18 cellular contexts compared by ENCODE assay signal in genomic region chr16:73569266-73569665, GRCh38.
DNase-seq lines count a peak whose midpoint lies in the region; ATAC-seq, FAIRE-seq and TF ChIP-seq lines count a peak whose summit lies in the region.
"Had no signal": no experiment of that assay in that cellular context is flagged by ENCODE, and none has a peak within 500 bp of the region (broad histone marks: within the 10 kb centered on the region; RNA-seq: fewer than 3 reads in every experiment).

No MANE protein-coding gene starts in this region.

- H3K79me2 ChIP-seq in HepG2 (ENCODE audit: insufficient read depth, low read length), result no peaks in the 10 kb centered on the region
- no peaks in the 10 kb centered on the region for H3K79me2 ChIP-seq in H1 (ENCODE audit: control insufficient read depth in 1 of 2, insufficient read depth in 2 of 2, low read length in 2 of 2)

- peak overlapping the region; percentile 35; the same call in 1 of the 2 replicates for H2BK12ac ChIP-seq in H1 (ENCODE audit: low read depth, low read length)

- TF ChIP-seq CTCF in HepG2 (CRISPR knock-in tag; IDR thresholded peaks at IDR 0.05) (no peak), right lobe of liver (IDR thresholded peaks at IDR 0.05) (no peak), IMR-90 (conservative IDR thresholded peaks at IDR 0.05; ENCODE audit: low read depth, low read length) (no peak), H1 (IDR thresholded peaks at IDR 0.05; ENCODE audit: control extremely low read depth in 1 of 3, insufficient read depth in 1 of 3, low read depth in 1 of 3, low read length in 3 of 3) (no peak)

- WGBS in HepG2 (ENCODE audit: low lambda C conversion rate), result 15% methylated on average over 4 of the region's 4 CpGs
- WGBS in right lobe of liver (ENCODE audit: insufficient coverage, low coverage, low lambda C conversion rate, missing lambda C conversion rate), result 54% methylated on average over 4 of the region's 4 CpGs
- WGBS in IMR-90 (ENCODE audit: extremely low coverage in 2 of 2, insufficient read length in 1 of 2), 2 experiments, result no CpG with 5 or more reads among the region's 4 CpGs
- 95% methylated on average over 4 of the region's 4 CpGs; no CpG with 5 or more reads in 1 of the 2 experiments for WGBS in H1 (ENCODE audit: extremely low coverage in 1 of 2, insufficient coverage in 1 of 2, insufficient read length in 1 of 2, insufficient replicate concordance in 2 of 2, low coverage in 1 of 2, low lambda C conversion rate in 2 of 2, missing lambda C conversion rate in 1 of 2), 2 experiments

- H4K91ac ChIP-seq in IMR-90 (ENCODE audit: insufficient read depth, low read depth, low read length), result no peak overlapping the region
- H4K91ac ChIP-seq in H1 (replicated peaks; ENCODE audit: insufficient read length, low read length), result no peak overlapping the region

- H4K5ac ChIP-seq in IMR-90 (ENCODE audit: low read depth, low read length) (no peak overlapping the region), H1 (ENCODE audit: insufficient read length, low read depth, low read length) (no peak overlapping the region)

- H3K27ac ChIP-seq in HepG2 (ENCODE audit: extremely low read length, insufficient read depth, low read length) (no peak overlapping the region), right lobe of liver (no peak overlapping the region), IMR-90 (ENCODE audit: insufficient read depth, low read length) (no peak overlapping the region), H1 (ENCODE audit: low read depth, low read length) (no peak overlapping the region)
- H3K27ac ChIP-seq: BLaER1 treated with 17β-estradiol and CSF1 and Interleukin-3, amounts not matched to agents 10 nM and 100 nM had no signal

- H2BK120ac ChIP-seq in IMR-90 (ENCODE audit: low read depth, low read length) (no peak overlapping the region), H1 (replicated peaks; ENCODE audit: low read depth, low read length) (no peak overlapping the region)

- no peak overlapping the region for H3K4me3 ChIP-seq in HepG2 (replicated peaks in 1 of 3; ENCODE audit: insufficient read depth in 1 of 3, low read depth in 2 of 3, low read length in 3 of 3)
- H3K4me3 ChIP-seq in right lobe of liver, result no peak overlapping the region
- no peak overlapping the region for H3K4me3 ChIP-seq in IMR-90 (ENCODE audit: insufficient read depth, low read depth, low read length)
- H3K4me3 ChIP-seq in H1 (ENCODE audit: extremely low read depth in 1 of 4, insufficient read depth in 2 of 4, low read depth in 3 of 4, low read length in 4 of 4), result no peak overlapping the region
- H3K4me3 ChIP-seq: BLaER1 treated with 17β-estradiol and CSF1 and Interleukin-3, amounts not matched to agents 10 nM and 100 nM; GM12878 had no signal

- POLR2A ChIA-PET in HepG2 (lab: Yijun Ruan, JAX), result no interaction called here
- POLR2A ChIA-PET in IMR-90 (lab: Charles Lee; ENCODE audit: unreplicated experiment), result no interaction called here
- POLR2A ChIA-PET in H1 (lab: Charles Lee; ENCODE audit: partially characterized antibody), result no interaction called here

- no peak for TF ChIP-seq EP300 in HepG2 (IDR thresholded peaks at IDR 0.05; ENCODE audit: low read depth in 2 of 2, low read length in 2 of 2)
- TF ChIP-seq EP300 in HepG2 (CRISPR knock-in tag; IDR thresholded peaks at IDR 0.05; ENCODE audit: borderline replicate concordance), result no peak
- TF ChIP-seq EP300 in H1 (IDR thresholded peaks at IDR 0.05; ENCODE audit: borderline replicate concordance in 1 of 2, low read depth in 2 of 2, low read length in 2 of 2), result no peak

- H3K4ac ChIP-seq in IMR-90 (ENCODE audit: low read depth, low read length) (no peak overlapping the region), H1 (replicated peaks; ENCODE audit: insufficient read length, low read depth, low read length) (no peak overlapping the region)

- H3K79me1 ChIP-seq in IMR-90 (ENCODE audit: low read depth in 1 of 2, low read length in 2 of 2) (no peaks in the 10 kb centered on the region), H1 (ENCODE audit: low read depth, low read length) (no peaks in the 10 kb centered on the region)

- CTCF ChIA-PET in HepG2 (lab: Yijun Ruan, JAX; ENCODE audit: low intra/inter-chr PET ratio, low total read pairs) (no interaction called here), IMR-90 (lab: Yijun Ruan, JAX) (no interaction called here), H1 (lab: Charles Lee; ENCODE audit: partially characterized antibody) (interaction anchor here (0.7 to 1.3 kb wide), 8 partner anchors 8 to 706 kb away, joined by 3 to 4 read pairs (median 3); no protein-coding TSS in a partner anchor)

- no peak overlapping the region for H2AFZ ChIP-seq in HepG2 (ENCODE audit: low read length)
- H2AFZ ChIP-seq in IMR-90 (replicated peaks; ENCODE audit: low read length, poor library complexity), result no peak overlapping the region
- H2AFZ ChIP-seq in H1 (ENCODE audit: low read length), result no peak overlapping the region

- ATAC-seq in HepG2 (no peak), right lobe of liver (no peak), IMR-90 (ENCODE audit: low read depth) (no peak)
- ATAC-seq: GM12878 had no signal

- H3K9ac ChIP-seq in HepG2 (ENCODE audit: insufficient read depth, low read depth, low read length), result no peak overlapping the region
- H3K9ac ChIP-seq in IMR-90 (ENCODE audit: low read depth, low read length), result no peak overlapping the region
- H3K9ac ChIP-seq in H1 (replicated peaks in 1 of 4; ENCODE audit: extremely low read depth in 1 of 4, low read depth in 3 of 4, low read length in 3 of 4), result no peak overlapping the region
- H3K9ac ChIP-seq: BLaER1 treated with 17β-estradiol and CSF1 and Interleukin-3, amounts not matched to agents 10 nM and 100 nM had no signal

- H4K8ac ChIP-seq in IMR-90 (ENCODE audit: low read depth in 2 of 2, low read length in 2 of 2) (no peak overlapping the region), H1 (ENCODE audit: extremely low read depth, insufficient read depth, low read length) (no peak overlapping the region)

- dilution Hi-C loops in IMR-90 (cut with HindIII; ENCODE audit: low sequenced_read_pairs, unreplicated experiment), result no loop called here

- H3K18ac ChIP-seq in IMR-90 (ENCODE audit: low read depth, low read length), result no peak overlapping the region
- no peak overlapping the region for H3K18ac ChIP-seq in H1 (ENCODE audit: extremely low read depth, low read length)

- BruUV-seq in HepG2 (replicated peaks; lab: Mats Ljungman, UMichigan) (no TSS peak), IMR-90 (replicated peaks; lab: Mats Ljungman, UMichigan) (no TSS peak)

- TF ChIP-seq POLR2A in HepG2 (IDR thresholded peaks at IDR 0.05; ENCODE audit: insufficient read depth in 1 of 2, low read depth in 2 of 2, low read length in 2 of 2) (no peak), right lobe of liver (IDR thresholded peaks at IDR 0.05) (no peak), IMR-90 (IDR thresholded peaks at IDR 0.05; ENCODE audit: low read depth, low read length) (no peak), H1 (IDR thresholded peaks at IDR 0.05; ENCODE audit: control extremely low read depth in 1 of 2, low read depth in 2 of 2, low read length in 2 of 2) (no peak)

- FAIRE-seq in HepG2 (lab: Jason Lieb, UNC) (no peak), H1 (lab: Jason Lieb, UNC) (no peak)
- FAIRE-seq: D721Med, GM12878 had no signal

- in situ Hi-C loops in HepG2 (cut with HindIII; ENCODE audit: extremely low pct_ligation_motif_present, low pct_unique_long_range_greater_than_20kb), result loop anchor here (5.0 to 10.0 kb wide), 2 partner anchors 308 to 386 kb away; no protein-coding TSS in a partner anchor
- in situ Hi-C loops in IMR-90 (cut with MboI; ENCODE audit: low sequenced_read_pairs), result no loop called here

- intact Hi-C loops in HepG2 (cut with micrococcal nuclease; ENCODE audit: unreplicated experiment), result no loop called here
- intact Hi-C loops in right lobe of liver (cut with DNase I), result no loop called here
- intact Hi-C loops in IMR-90 (cut with micrococcal nuclease), result no loop called here

- H2AK5ac ChIP-seq in IMR-90 (ENCODE audit: low read depth, low read length) (no peak overlapping the region), H1 (ENCODE audit: low read depth, low read length) (no peak overlapping the region)

- H3K4me2 ChIP-seq in HepG2 (ENCODE audit: low read depth, low read length), result no peak overlapping the region
- H3K4me2 ChIP-seq in IMR-90 (ENCODE audit: low read depth, low read length), result no peak overlapping the region
- no peak overlapping the region for H3K4me2 ChIP-seq in H1 (ENCODE audit: insufficient read depth in 1 of 2, low read depth in 2 of 2, low read length in 2 of 2)
- H3K4me2 ChIP-seq: BLaER1 treated with 17β-estradiol and CSF1 and Interleukin-3, amounts not matched to agents 10 nM and 100 nM had no signal

- H2AK9ac ChIP-seq in IMR-90 (replicated peaks; ENCODE audit: low read depth, low read length, poor library complexity), result no peak overlapping the region

- H2BK5ac ChIP-seq in IMR-90 (ENCODE audit: low read depth, low read length, poor library complexity, severe bottlenecking), result no peak overlapping the region
- no peak overlapping the region for H2BK5ac ChIP-seq in H1 (ENCODE audit: low read depth, low read length)

- H3K27me3 ChIP-seq in HepG2 (ENCODE audit: control insufficient read depth in 1 of 2, insufficient read depth in 2 of 2, low read length in 2 of 2), result peaks cover 0 to 27% of the 10 kb centered on the region in 2 experiments; a peak in 3 of 5 replicates
- peaks cover 0 to 7% of the 10 kb centered on the region in 2 donors for H3K27me3 ChIP-seq in right lobe of liver
- H3K27me3 ChIP-seq in IMR-90 (ENCODE audit: control insufficient read depth, insufficient read depth, low read length), result no peaks in the 10 kb centered on the region
- no peaks in the 10 kb centered on the region; a peak in 1 of 7 replicates for H3K27me3 ChIP-seq in H1 (replicated peaks in 1 of 4; ENCODE audit: control insufficient read depth in 3 of 4, extremely low read depth in 1 of 4, insufficient read depth in 3 of 4, low read length in 3 of 4)
- H3K27me3 ChIP-seq: BLaER1 treated with 17β-estradiol and CSF1 and Interleukin-3, amounts not matched to agents 10 nM and 100 nM had no signal

- H3K9me3 ChIP-seq in HepG2 (ENCODE audit: low read length) (no peaks in the 10 kb centered on the region), right lobe of liver (no peaks in the 10 kb centered on the region), IMR-90 (ENCODE audit: control insufficient read depth, insufficient read depth, low read length) (no peaks in the 10 kb centered on the region; the same call in 1 of the 2 replicates), H1 (ENCODE audit: insufficient read depth in 2 of 2, low read depth in 1 of 2, low read length in 1 of 2) (no peaks in the 10 kb centered on the region)
- H3K9me3 ChIP-seq: BLaER1 treated with 17β-estradiol and CSF1 and Interleukin-3, amounts not matched to agents 10 nM and 100 nM had no signal

- no peaks in the 10 kb centered on the region for H4K20me1 ChIP-seq in HepG2 (ENCODE audit: insufficient read depth, low read length)
- no peaks in the 10 kb centered on the region for H4K20me1 ChIP-seq in IMR-90 (ENCODE audit: insufficient read depth, low read length)
- H4K20me1 ChIP-seq in H1 (replicated peaks in 1 of 2; ENCODE audit: control insufficient read depth in 1 of 2, insufficient read depth in 2 of 2, low read length in 2 of 2), result no peaks in the 10 kb centered on the region
- H4K20me1 ChIP-seq: BLaER1 treated with 17β-estradiol and CSF1 and Interleukin-3, amounts not matched to agents 10 nM and 100 nM had no signal

- DNase-seq in HepG2 (ENCODE audit: low spot score) (no peak), right lobe of liver (no peak), IMR-90 (no peak), H1 (ENCODE audit: low read depth in 1 of 2, low spot score in 2 of 2) (no peak)
- DNase-seq in activated naive CD4-positive, alpha-beta T cell treated with anti-CD3 and anti-CD28 coated beads, Interleukin-2, amount 50 U/mL, for 16 hours, result no peak
- no peak for DNase-seq in stimulated activated naive CD4-positive, alpha-beta T cell (lab: John Stamatoyannopoulos, UW)
- DNase-seq: CD4-positive, alpha-beta T cell; CD8-positive, alpha-beta memory T cell; DMS 273 treated with DMSO at 0.1 percent for 48 hours; DMS79; EL; GDM1; GOT3; H7; HCEC 1CT had no signal

- H3K36me3 ChIP-seq in HepG2 (replicated peaks in 1 of 2; ENCODE audit: control insufficient read depth in 1 of 2, insufficient read depth in 2 of 2, low read length in 2 of 2) (no peaks in the 10 kb centered on the region), right lobe of liver (no peaks in the 10 kb centered on the region), IMR-90 (ENCODE audit: control insufficient read depth, insufficient read depth, low read length) (no peaks in the 10 kb centered on the region), H1 (ENCODE audit: control insufficient read depth in 2 of 4, insufficient read depth in 4 of 4, low read length in 3 of 4) (no peaks in the 10 kb centered on the region)
- H3K36me3 ChIP-seq: BLaER1 treated with 17β-estradiol and CSF1 and Interleukin-3, amounts not matched to agents 10 nM and 100 nM had no signal

- no peak overlapping the region for H2BK20ac ChIP-seq in IMR-90 (ENCODE audit: low read depth, low read length)
- no peak overlapping the region for H2BK20ac ChIP-seq in H1 (ENCODE audit: low read length)

- H3K4me1 ChIP-seq in HepG2 (ENCODE audit: insufficient read depth, low read length) (no peaks in the 10 kb centered on the region), right lobe of liver (no peaks in the 10 kb centered on the region), IMR-90 (ENCODE audit: control insufficient read depth, insufficient read depth, low read length) (no peaks in the 10 kb centered on the region), H1 (replicated peaks in 1 of 4; ENCODE audit: control insufficient read depth in 3 of 4, insufficient read depth in 4 of 4, low read length in 3 of 4) (peaks cover 0 to 8% (median 4%) of the 10 kb centered on the region in 4 experiments; a peak in 3 of 7 replicates)
- H3K4me1 ChIP-seq: BLaER1 treated with 17β-estradiol and CSF1 and Interleukin-3, amounts not matched to agents 10 nM and 100 nM had no signal

- no peaks in the 10 kb centered on the region for H3K9me1 ChIP-seq in IMR-90 (ENCODE audit: insufficient read depth, low read length)

- TF ChIP-seq RAD21 in HepG2 (CRISPR knock-in tag; IDR thresholded peaks at IDR 0.05) (no peak), IMR-90 (IDR thresholded peaks at IDR 0.05; ENCODE audit: low read length) (no peak), H1 (IDR thresholded peaks at IDR 0.05 in 1 of 2, conservative IDR thresholded peaks at IDR 0.05 in 1 of 2; ENCODE audit: low read depth in 2 of 2, low read length in 2 of 2) (no peak)

- H3K23ac ChIP-seq in IMR-90 (ENCODE audit: low read depth, low read length) (no peak overlapping the region), H1 (ENCODE audit: insufficient read length) (no peak overlapping the region)

- H3K14ac ChIP-seq in IMR-90 (replicated peaks; ENCODE audit: low read depth, low read length) (no peak overlapping the region), H1 (ENCODE audit: insufficient read length) (no peak overlapping the region)

- H3K23me2 ChIP-seq in H1 (ENCODE audit: low read depth, low read length), result no peaks in the 10 kb centered on the region

- H3K56ac ChIP-seq in IMR-90 (ENCODE audit: extremely low read depth, insufficient read depth, low read length), result no peak overlapping the region
- no peak overlapping the region for H3K56ac ChIP-seq in H1 (replicated peaks; ENCODE audit: insufficient read length, low read depth, low read length)

- H2BK15ac ChIP-seq in IMR-90 (ENCODE audit: low read depth, low read length) (no peak overlapping the region), H1 (ENCODE audit: low read length) (no peak overlapping the region)

Comparison
In these comparisons a context has a peak if more than half of its experiments do, and no peak if none do; other contexts are left out.
1. Of the 41 proteins assayed by ChIP-seq in both HepG2 and H1: peak only in HepG2: none; only in H1: none; in both: MAFK; in neither: 40.